In the genomic region with DNA sequence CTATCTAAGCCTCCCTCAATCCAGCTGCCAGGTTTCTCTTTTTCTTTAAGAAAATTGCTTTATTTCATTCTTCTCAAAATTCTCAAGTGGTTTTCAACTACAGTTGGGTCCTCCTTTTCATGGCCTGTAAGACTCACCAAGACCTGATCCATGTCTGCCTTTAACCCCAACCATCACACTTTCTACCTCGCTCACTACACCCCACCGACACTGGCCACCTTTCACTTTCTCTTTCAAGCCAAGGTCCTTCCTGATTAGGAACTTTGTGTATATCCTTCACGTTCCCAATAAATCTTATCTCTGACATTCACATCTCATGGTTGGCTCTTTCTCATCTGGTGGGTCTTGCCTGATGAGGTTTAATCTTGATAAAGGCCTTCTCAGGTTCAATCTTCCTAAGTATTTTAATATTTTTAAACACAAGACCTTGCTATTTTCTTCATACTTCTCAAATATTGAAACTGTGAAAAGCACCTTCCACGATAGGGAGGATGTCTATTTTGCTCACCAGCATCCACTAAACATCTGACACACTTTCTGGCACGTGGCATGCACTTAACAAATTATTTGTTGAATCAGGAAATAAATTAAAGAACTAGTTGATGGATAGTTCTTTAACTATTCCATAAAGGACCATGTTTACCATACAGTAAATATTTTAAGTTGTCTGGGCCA, we compare ENCODE assay signal across 10 cellular contexts.
DNase-seq lines count a peak whose midpoint lies in the region; ATAC-seq and TF ChIP-seq lines count a peak whose summit lies in the region.
"Had no signal": no experiment of that assay in that cellular context is flagged by ENCODE, and none has a peak within 500 bp of the region (broad histone marks: within the 10 kb centered on the region; RNA-seq: fewer than 3 reads in every experiment).

No MANE protein-coding gene starts in this region.

- H3K27ac Mint-ChIP-seq in CD8-positive, alpha-beta T cell, result peak overlapping the region; percentile 25

- H3K4me3 ChIP-seq in CD8-positive, alpha-beta T cell (ENCODE audit: low read depth, low read length), result peak overlapping the region; percentile 22
- H3K4me3 ChIP-seq in heart right ventricle, result no peak overlapping the region

- no peaks in the 10 kb centered on the region for H3K36me3 Mint-ChIP-seq in CD8-positive, alpha-beta T cell

- no peaks in the 10 kb centered on the region for H3K9me3 Mint-ChIP-seq in CD8-positive, alpha-beta T cell

- intact Hi-C loops in CD8-positive, alpha-beta T cell (cut with DNase I, micrococcal nuclease), result no loop called here
- intact Hi-C loops in heart right ventricle (cut with DNase I), result no loop called here

- POLR2A ChIA-PET in CD8-positive, alpha-beta T cell (lab: Charles Lee), result interaction anchor here (0.7 kb wide), 1 partner anchor 9 kb away, joined by 3 read pairs; no protein-coding TSS in a partner anchor

- WGBS in heart right ventricle, 2 donors, result 70 to 73% methylated on average over 5 of the region's 5 CpGs

- H3K9me3 ChIP-seq in CD8-positive, alpha-beta T cell (ENCODE audit: low read length), result no peaks in the 10 kb centered on the region
- peaks cover 0 to 10% (median 0%) of the 10 kb centered on the region in 11 donors for H3K9me3 ChIP-seq in heart right ventricle

- H3K27ac ChIP-seq in CD8-positive, alpha-beta T cell (ENCODE audit: low read depth, low read length), result no peak overlapping the region
- H3K27ac ChIP-seq in heart right ventricle, result no peak overlapping the region
- H3K27ac ChIP-seq: dorsolateral prefrontal cortex had no signal

- no peaks in the 10 kb centered on the region for H3K27me3 ChIP-seq in CD8-positive, alpha-beta T cell (ENCODE audit: insufficient read depth, low read length)
- no peaks in the 10 kb centered on the region for H3K27me3 ChIP-seq in heart right ventricle
- H3K27me3 ChIP-seq: dorsolateral prefrontal cortex had no signal

- DNase-seq in CD8-positive, alpha-beta T cell, result no peak
- DNase-seq in OCI-M1 (lab: John Stamatoyannopoulos, UW) (peak; percentile 87), NCI-H774 (lab: John Stamatoyannopoulos, UW) (no peak), NCI-H2227 treated with DMSO at 0.1 percent for 48 hours (lab: John Stamatoyannopoulos, UW) (no peak), heart right ventricle (no peak)
- no peak for DNase-seq in stimulated activated naive CD4-positive, alpha-beta T cell (lab: John Stamatoyannopoulos, UW)
- DNase-seq: dorsolateral prefrontal cortex, retina had no signal

- H3K27me3 Mint-ChIP-seq in CD8-positive, alpha-beta T cell (ENCODE audit: low read depth), result no peaks in the 10 kb centered on the region

- peaks cover 2% of the 10 kb centered on the region for H3K4me1 Mint-ChIP-seq in CD8-positive, alpha-beta T cell (ENCODE audit: low read depth)

- peak overlapping the region; percentile 68 for H3K4me3 Mint-ChIP-seq in CD8-positive, alpha-beta T cell

- no peaks in the 10 kb centered on the region for H3K4me1 ChIP-seq in CD8-positive, alpha-beta T cell (ENCODE audit: insufficient read depth, low read length)
- H3K4me1 ChIP-seq in heart right ventricle, result no peaks in the 10 kb centered on the region

- CTCF ChIA-PET in CD8-positive, alpha-beta T cell (lab: Charles Lee), result no interaction called here

- ATAC-seq in CD8-positive, alpha-beta T cell, result peak; percentile 23
- ATAC-seq in GM19043 (IDR thresholded peaks at IDR 0.05; ENCODE audit: low read depth, unreplicated experiment) (peak; percentile 87), HG02938 (IDR thresholded peaks at IDR 0.05; ENCODE audit: unreplicated experiment) (peak; percentile 97), heart right ventricle (no peak)

- H3K36me3 ChIP-seq in CD8-positive, alpha-beta T cell (ENCODE audit: insufficient read depth, low read length), result no peaks in the 10 kb centered on the region
- H3K36me3 ChIP-seq in heart right ventricle, result no peaks in the 10 kb centered on the region

- no peak for TF ChIP-seq CTCF in CD8-positive, alpha-beta T cell (IDR thresholded peaks at IDR 0.05)
- TF ChIP-seq CTCF in heart right ventricle (IDR thresholded peaks at IDR 0.05), result no peak

Comparison
In these comparisons a context has a peak if more than half of its experiments do, and no peak if none do; other contexts are left out.
1. ATAC-seq: peak in CD8-positive, alpha-beta T cell (single experiment), GM19043 (single experiment) and HG02938 (single experiment); none in heart right ventricle (0 of 8).